Comparison of ENCODE assay signal across 7 cellular contexts in the genomic region with DNA sequence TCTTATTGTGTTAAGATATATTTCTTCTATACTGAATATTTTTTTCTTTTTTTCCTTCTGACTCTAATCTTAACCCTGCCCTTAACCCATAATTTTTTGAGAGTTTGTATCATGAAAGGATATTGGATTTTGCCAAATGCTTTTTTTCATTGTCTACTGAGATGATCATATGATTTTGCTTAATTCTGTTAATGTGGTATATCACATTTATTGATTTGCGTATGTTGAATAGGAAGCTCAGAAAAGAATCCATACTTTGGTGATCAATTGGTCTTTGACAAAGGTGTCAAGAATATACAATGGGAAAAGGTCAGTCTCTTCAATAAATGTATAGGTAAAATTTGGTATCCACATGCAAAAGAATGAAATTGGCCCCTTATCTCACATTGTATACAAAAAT.
"Had no signal": no experiment of that assay in that cellular context is flagged by ENCODE, and none has a peak within 500 bp of the region (broad histone marks: within the 10 kb centered on the region; RNA-seq: fewer than 3 reads in every experiment).

No MANE protein-coding gene starts in this region.

- FAIRE-seq: G401.6, GM12878, GM12892, GM18507, GM19239 had no signal

- H3K4me3 ChIP-seq: GM12878 had no signal

- DNase-seq: GDM1, GF-D8 had no signal
